Comparison of ENCODE assay signal across 29 cellular contexts in genomic region chr14:89690139-89690538, GRCh38.
"Had no signal": no experiment of that assay in that cellular context is flagged by ENCODE, and none has a peak within 500 bp of the region (broad histone marks: within the 10 kb centered on the region; RNA-seq: fewer than 3 reads in every experiment).

No MANE protein-coding gene starts in this region.

- DNase-seq: activated B cell treated with CpG ODN at 0.5 μM for 24 hours; activated CD4-positive, alpha-beta T cell treated with anti-CD3 and anti-CD28 coated beads for 1 hour; activated CD4-positive, alpha-beta T cell treated with anti-CD3 and anti-CD28 coated beads, Interleukin-2, amount 10 ng/mL, durations not matched to agents 24 days and 14 days; activated CD4-positive, alpha-beta T cell treated with anti-CD3 and anti-CD28 coated beads, Interleukin-2, amount 50 U/mL, for 48 hours; activated CD8-positive, alpha-beta memory T cell treated with anti-CD3 and anti-CD28 coated beads, Interleukin-2, amount 10 ng/mL, durations not matched to agents 7 days and 5 days; activated effector memory CD4-positive, alpha-beta T cell treated with anti-CD3 and anti-CD28 coated beads, Interleukin-2, amount 50 U/mL, for 16 hours; activated naive CD4-positive, alpha-beta T cell treated with Interleukin-2 at 50 U/mL for 16 hours; activated naive CD8-positive, alpha-beta T cell treated with anti-CD3 and anti-CD28 coated beads, Interleukin-2, amount 50 U/mL, for 24 hours; activated T-cell treated with anti-CD3 and anti-CD28 coated beads, Interleukin-2, amount 50 U/mL, for 4 hours; amniotic stem cell; MG63; MV-4-11; NCI-H1092 treated with DMSO at 0.1 percent for 48 hours; NCI-H1417 treated with DMSO at 0.1 percent for 48 hours; NCI-H1694; NCI-H2029; NCI-H2107; NCI-H2171 treated with DMSO at 0.1 percent for 48 hours; NCI-H226; NCI-H526 treated with DMSO at 0.1 percent for 48 hours; NCI-H82; NK-92 treated with Interleukin-12 subunit alpha and Interleukin-12 subunit beta, amount 100 ng/mL, for 24 hours; OCI-M1; RPMI8226; SHP77; T-helper 17 cell; T-helper 9 cell had no signal

- ATAC-seq: activated CD8-positive, alpha-beta memory T cell treated with anti-CD3 and anti-CD28 coated beads, Interleukin-2, amount 10 ng/mL, durations not matched to agents 7 days and 5 days; activated naive CD4-positive, alpha-beta T cell treated with anti-CD3 and anti-CD28 coated beads, Interleukin-2, amount 50 U/mL, for 72 hours; activated naive CD8-positive, alpha-beta T cell treated with anti-CD3 and anti-CD28 coated beads, Interleukin-2, amount 50 U/mL, for 24 hours; activated T-cell treated with anti-CD3 and anti-CD28 coated beads, Interleukin-2, amount 50 U/mL, for 4 hours; Panc1; T-helper 17 cell had no signal
